ENCODE assay signal across 1 cellular context in the genomic region with DNA sequence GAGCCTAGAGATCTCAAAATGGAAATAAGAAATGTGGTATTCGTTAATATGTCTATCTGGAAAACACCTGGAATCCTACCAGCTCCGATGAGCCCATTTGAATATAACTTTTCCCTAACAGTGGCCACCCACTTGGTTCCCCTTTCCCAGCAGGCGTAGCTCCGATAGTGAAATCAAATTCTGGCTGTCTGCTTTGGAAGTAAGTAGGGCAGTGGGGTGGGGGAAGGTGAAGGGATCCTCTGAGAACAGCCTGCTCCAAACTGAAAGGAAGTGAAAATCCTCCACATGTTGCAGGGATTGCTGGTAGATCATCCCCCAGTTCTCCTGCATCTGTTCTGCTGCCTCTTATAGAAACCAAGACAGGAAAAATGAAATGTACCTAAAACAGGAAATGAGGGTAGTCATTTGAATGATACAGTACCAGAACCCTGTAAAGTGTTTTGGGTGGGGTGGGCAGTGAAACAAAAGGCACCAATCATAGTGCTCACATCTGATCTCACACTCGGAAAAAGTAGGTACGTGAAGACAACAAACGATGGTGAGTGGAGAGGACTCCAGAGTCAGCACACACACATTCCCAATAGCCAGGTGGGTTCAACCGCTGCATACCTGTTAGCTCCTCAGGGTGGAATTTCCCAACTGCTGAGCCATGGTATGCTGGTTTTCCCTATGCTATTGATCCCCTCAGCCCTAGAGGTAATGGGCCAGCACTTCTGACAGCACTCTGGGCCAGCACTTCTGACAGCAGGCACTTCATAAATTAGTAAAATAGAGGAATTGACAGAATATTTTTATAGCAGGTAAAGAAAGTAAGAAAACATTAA.
TF ChIP-seq lines count a peak whose summit lies in the region.

No MANE protein-coding gene starts in this region.

TF ChIP-seq in WTC11, 78 proteins besides CTCF, POLR2A, EP300 and RAD21 (continued from another document):
- no peak for TF ChIP-seq FOXJ3 (CRISPR knock-in tag; IDR thresholded peaks at IDR 0.05; ENCODE audit: borderline replicate concordance)
- TF ChIP-seq SMAD3 (CRISPR knock-in tag; IDR thresholded peaks at IDR 0.05; ENCODE audit: borderline replicate concordance): no peak
- TF ChIP-seq, protein P1, sequence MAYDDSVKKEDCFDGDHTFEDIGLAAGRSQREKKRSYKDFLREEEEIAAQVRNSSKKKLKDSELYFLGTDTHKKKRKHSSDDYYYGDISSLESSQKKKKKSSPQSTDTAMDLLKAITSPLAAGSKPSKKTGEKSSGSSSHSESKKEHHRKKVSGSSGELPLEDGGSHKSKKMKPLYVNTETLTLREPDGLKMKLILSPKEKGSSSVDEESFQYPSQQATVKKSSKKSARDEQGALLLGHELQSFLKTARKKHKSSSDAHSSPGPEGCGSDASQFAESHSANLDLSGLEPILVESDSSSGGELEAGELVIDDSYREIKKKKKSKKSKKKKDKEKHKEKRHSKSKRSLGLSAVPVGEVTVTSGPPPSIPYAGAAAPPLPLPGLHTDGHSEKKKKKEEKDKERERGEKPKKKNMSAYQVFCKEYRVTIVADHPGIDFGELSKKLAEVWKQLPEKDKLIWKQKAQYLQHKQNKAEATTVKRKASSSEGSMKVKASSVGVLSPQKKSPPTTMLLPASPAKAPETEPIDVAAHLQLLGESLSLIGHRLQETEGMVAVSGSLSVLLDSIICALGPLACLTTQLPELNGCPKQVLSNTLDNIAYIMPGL (CRISPR knock-in tag; IDR thresholded peaks at IDR 0.05): no peak
- no peak for TF ChIP-seq SMAD4 (CRISPR knock-in tag; IDR thresholded peaks at IDR 0.05)
- no peak for TF ChIP-seq NFE2L1 (CRISPR knock-in tag; IDR thresholded peaks at IDR 0.05)
- TF ChIP-seq, protein P2, sequence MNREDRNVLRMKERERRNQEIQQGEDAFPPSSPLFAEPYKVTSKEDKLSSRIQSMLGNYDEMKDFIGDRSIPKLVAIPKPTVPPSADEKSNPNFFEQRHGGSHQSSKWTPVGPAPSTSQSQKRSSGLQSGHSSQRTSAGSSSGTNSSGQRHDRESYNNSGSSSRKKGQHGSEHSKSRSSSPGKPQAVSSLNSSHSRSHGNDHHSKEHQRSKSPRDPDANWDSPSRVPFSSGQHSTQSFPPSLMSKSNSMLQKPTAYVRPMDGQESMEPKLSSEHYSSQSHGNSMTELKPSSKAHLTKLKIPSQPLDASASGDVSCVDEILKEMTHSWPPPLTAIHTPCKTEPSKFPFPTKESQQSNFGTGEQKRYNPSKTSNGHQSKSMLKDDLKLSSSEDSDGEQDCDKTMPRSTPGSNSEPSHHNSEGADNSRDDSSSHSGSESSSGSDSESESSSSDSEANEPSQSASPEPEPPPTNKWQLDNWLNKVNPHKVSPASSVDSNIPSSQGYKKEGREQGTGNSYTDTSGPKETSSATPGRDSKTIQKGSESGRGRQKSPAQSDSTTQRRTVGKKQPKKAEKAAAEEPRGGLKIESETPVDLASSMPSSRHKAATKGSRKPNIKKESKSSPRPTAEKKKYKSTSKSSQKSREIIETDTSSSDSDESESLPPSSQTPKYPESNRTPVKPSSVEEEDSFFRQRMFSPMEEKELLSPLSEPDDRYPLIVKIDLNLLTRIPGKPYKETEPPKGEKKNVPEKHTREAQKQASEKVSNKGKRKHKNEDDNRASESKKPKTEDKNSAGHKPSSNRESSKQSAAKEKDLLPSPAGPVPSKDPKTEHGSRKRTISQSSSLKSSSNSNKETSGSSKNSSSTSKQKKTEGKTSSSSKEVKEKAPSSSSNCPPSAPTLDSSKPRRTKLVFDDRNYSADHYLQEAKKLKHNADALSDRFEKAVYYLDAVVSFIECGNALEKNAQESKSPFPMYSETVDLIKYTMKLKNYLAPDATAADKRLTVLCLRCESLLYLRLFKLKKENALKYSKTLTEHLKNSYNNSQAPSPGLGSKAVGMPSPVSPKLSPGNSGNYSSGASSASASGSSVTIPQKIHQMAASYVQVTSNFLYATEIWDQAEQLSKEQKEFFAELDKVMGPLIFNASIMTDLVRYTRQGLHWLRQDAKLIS (CRISPR knock-in tag; IDR thresholded peaks at IDR 0.05; ENCODE audit: borderline replicate concordance): no peak
- no peak for TF ChIP-seq ZNF317 (CRISPR knock-in tag; IDR thresholded peaks at IDR 0.05; ENCODE audit: borderline replicate concordance, low read depth)
- TF ChIP-seq, protein P3, sequence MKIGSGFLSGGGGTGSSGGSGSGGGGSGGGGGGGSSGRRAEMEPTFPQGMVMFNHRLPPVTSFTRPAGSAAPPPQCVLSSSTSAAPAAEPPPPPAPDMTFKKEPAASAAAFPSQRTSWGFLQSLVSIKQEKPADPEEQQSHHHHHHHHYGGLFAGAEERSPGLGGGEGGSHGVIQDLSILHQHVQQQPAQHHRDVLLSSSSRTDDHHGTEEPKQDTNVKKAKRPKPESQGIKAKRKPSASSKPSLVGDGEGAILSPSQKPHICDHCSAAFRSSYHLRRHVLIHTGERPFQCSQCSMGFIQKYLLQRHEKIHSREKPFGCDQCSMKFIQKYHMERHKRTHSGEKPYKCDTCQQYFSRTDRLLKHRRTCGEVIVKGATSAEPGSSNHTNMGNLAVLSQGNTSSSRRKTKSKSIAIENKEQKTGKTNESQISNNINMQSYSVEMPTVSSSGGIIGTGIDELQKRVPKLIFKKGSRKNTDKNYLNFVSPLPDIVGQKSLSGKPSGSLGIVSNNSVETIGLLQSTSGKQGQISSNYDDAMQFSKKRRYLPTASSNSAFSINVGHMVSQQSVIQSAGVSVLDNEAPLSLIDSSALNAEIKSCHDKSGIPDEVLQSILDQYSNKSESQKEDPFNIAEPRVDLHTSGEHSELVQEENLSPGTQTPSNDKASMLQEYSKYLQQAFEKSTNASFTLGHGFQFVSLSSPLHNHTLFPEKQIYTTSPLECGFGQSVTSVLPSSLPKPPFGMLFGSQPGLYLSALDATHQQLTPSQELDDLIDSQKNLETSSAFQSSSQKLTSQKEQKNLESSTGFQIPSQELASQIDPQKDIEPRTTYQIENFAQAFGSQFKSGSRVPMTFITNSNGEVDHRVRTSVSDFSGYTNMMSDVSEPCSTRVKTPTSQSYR (CRISPR knock-in tag; IDR thresholded peaks at IDR 0.05): no peak
- TF ChIP-seq, protein P4, sequence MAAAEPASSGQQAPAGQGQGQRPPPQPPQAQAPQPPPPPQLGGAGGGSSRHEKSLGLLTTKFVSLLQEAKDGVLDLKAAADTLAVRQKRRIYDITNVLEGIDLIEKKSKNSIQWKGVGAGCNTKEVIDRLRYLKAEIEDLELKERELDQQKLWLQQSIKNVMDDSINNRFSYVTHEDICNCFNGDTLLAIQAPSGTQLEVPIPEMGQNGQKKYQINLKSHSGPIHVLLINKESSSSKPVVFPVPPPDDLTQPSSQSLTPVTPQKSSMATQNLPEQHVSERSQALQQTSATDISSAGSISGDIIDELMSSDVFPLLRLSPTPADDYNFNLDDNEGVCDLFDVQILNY (CRISPR knock-in tag; IDR thresholded peaks at IDR 0.05): no peak
- TF ChIP-seq, protein P5, sequence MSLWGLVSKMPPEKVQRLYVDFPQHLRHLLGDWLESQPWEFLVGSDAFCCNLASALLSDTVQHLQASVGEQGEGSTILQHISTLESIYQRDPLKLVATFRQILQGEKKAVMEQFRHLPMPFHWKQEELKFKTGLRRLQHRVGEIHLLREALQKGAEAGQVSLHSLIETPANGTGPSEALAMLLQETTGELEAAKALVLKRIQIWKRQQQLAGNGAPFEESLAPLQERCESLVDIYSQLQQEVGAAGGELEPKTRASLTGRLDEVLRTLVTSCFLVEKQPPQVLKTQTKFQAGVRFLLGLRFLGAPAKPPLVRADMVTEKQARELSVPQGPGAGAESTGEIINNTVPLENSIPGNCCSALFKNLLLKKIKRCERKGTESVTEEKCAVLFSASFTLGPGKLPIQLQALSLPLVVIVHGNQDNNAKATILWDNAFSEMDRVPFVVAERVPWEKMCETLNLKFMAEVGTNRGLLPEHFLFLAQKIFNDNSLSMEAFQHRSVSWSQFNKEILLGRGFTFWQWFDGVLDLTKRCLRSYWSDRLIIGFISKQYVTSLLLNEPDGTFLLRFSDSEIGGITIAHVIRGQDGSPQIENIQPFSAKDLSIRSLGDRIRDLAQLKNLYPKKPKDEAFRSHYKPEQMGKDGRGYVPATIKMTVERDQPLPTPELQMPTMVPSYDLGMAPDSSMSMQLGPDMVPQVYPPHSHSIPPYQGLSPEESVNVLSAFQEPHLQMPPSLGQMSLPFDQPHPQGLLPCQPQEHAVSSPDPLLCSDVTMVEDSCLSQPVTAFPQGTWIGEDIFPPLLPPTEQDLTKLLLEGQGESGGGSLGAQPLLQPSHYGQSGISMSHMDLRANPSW (CRISPR knock-in tag; conservative IDR thresholded peaks at IDR 0.05; ENCODE audit: low read depth): no peak
- TF ChIP-seq ESRRA (CRISPR knock-in tag; IDR thresholded peaks at IDR 0.05; ENCODE audit: borderline replicate concordance): no peak
- no peak for TF ChIP-seq ZNF121 (CRISPR knock-in tag; IDR thresholded peaks at IDR 0.05)
- TF ChIP-seq, protein P6, sequence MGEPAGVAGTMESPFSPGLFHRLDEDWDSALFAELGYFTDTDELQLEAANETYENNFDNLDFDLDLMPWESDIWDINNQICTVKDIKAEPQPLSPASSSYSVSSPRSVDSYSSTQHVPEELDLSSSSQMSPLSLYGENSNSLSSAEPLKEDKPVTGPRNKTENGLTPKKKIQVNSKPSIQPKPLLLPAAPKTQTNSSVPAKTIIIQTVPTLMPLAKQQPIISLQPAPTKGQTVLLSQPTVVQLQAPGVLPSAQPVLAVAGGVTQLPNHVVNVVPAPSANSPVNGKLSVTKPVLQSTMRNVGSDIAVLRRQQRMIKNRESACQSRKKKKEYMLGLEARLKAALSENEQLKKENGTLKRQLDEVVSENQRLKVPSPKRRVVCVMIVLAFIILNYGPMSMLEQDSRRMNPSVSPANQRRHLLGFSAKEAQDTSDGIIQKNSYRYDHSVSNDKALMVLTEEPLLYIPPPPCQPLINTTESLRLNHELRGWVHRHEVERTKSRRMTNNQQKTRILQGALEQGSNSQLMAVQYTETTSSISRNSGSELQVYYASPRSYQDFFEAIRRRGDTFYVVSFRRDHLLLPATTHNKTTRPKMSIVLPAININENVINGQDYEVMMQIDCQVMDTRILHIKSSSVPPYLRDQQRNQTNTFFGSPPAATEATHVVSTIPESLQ (CRISPR knock-in tag; IDR thresholded peaks at IDR 0.05): no peak
- no peak for TF ChIP-seq ZBTB21 (CRISPR knock-in tag; IDR thresholded peaks at IDR 0.05; ENCODE audit: borderline replicate concordance)
